27 cellular contexts compared by ENCODE assay signal in genomic region chr7:158543401-158543680, GRCh38. TPM values are rescaled to one million over a fixed set of nuclear protein-coding genes. Genes with fewer than 3 reads are reported as not detected.
"Had no signal": no experiment of that assay in that cellular context is flagged by ENCODE, and none has a peak within 500 bp of the region (broad histone marks: within the 10 kb centered on the region; RNA-seq: fewer than 3 reads in every experiment).

No MANE protein-coding gene starts in this region.

- H3K4me1 ChIP-seq: colonic mucosa, esophagus squamous epithelium, gastrocnemius medialis, left lung, lower lobe of right lung had no signal

- H3K36me3 ChIP-seq: colonic mucosa, esophagus squamous epithelium, gastrocnemius medialis, heart right ventricle, left lung, lower lobe of right lung had no signal

- H3K36me3 Mint-ChIP-seq: mesothelial cell of epicardium, naive B cell had no signal

- H3K9me3 Mint-ChIP-seq: dendritic cell treated with granulocyte-macrophage colony-stimulating factor and Interleukin-4, amounts not matched to agents 40 ng/mL and 50 ng/mL, for 4 days; effector memory CD8-positive, alpha-beta T cell; endodermal cell; mesothelial cell of epicardium; naive B cell had no signal

- H3K4me3 ChIP-seq: colonic mucosa, esophagus squamous epithelium, gastrocnemius medialis, heart right ventricle, left lung, lower lobe of right lung, mucosa of descending colon had no signal

- H3K9me3 ChIP-seq: colonic mucosa, esophagus squamous epithelium, gastrocnemius medialis, heart right ventricle, left lung, lower lobe of right lung, mucosa of descending colon had no signal

- FAIRE-seq: endometrium, islet of Langerhans, keratinocyte had no signal

- DNase-seq: colonic mucosa; cortex of kidney; effector CD8-positive, alpha-beta T cell; effector memory CD8-positive, alpha-beta T cell; endodermal cell; erythroblast; esophagus squamous epithelium; foreskin fibroblast; foreskin melanocyte; gastrocnemius medialis; glutamatergic neuron; heart right ventricle; hippocampal formation; left cardiac atrium; left ventricle myocardium superior; lower lobe of right lung; mesenchymal stem cell; mucosa of descending colon; naive B cell had no signal

- ATAC-seq: effector memory CD8-positive, alpha-beta T cell; esophagus mucosa; gastrocnemius medialis; heart right ventricle; left cardiac atrium; left lung; left ventricle myocardium superior; lower lobe of right lung; mucosa of descending colon had no signal

- H3K4me3 Mint-ChIP-seq: dendritic cell treated with granulocyte-macrophage colony-stimulating factor and Interleukin-4, amounts not matched to agents 40 ng/mL and 50 ng/mL, for 4 days; effector memory CD8-positive, alpha-beta T cell; endodermal cell; mesothelial cell of epicardium; naive B cell had no signal

- H3K27ac Mint-ChIP-seq: dendritic cell treated with granulocyte-macrophage colony-stimulating factor and Interleukin-4, amounts not matched to agents 40 ng/mL and 50 ng/mL, for 4 days; effector memory CD8-positive, alpha-beta T cell; endodermal cell; mesothelial cell of epicardium; naive B cell had no signal

- H3K27ac ChIP-seq: colonic mucosa, epithelial cell of prostate, esophagus squamous epithelium, gastrocnemius medialis, heart right ventricle, left lung, lower lobe of right lung had no signal

- H3K4me1 Mint-ChIP-seq: endodermal cell, mesothelial cell of epicardium had no signal

- H3K27me3 ChIP-seq: colonic mucosa, left lung had no signal

RNA-seq across cellular contexts. Expression of gene PTPRN2, which starts 44.3 kb away (rescaled TPM):
- polyA plus RNA-seq: keratinocyte had no signal
